In genomic region chr5:122220498-122220897, GRCh38 we compare ENCODE assay signal across 12 cellular contexts.
"Had no signal": no experiment of that assay in that cellular context is flagged by ENCODE, and none has a peak within 500 bp of the region (broad histone marks: within the 10 kb centered on the region; RNA-seq: fewer than 3 reads in every experiment).

No MANE protein-coding gene starts in this region.

- ATAC-seq: activated T-cell treated with anti-CD3 and anti-CD28 coated beads, Interleukin-2, amount 50 U/mL, for 4 hours; esophagus mucosa had no signal

- H3K9me3 ChIP-seq: pancreas had no signal

- H3K4me1 Mint-ChIP-seq: activated naive CD8-positive, alpha-beta T cell treated with anti-CD3 and anti-CD28 coated beads for 36 hours; naive B cell had no signal

- H3K27ac Mint-ChIP-seq: activated naive CD8-positive, alpha-beta T cell treated with anti-CD3 and anti-CD28 coated beads for 36 hours; naive B cell; T-helper 2 cell treated with Interferon-gamma antibody and Interleukin-4, amounts not matched to agents 5 μg/mL and 100 μg/mL, for 36 hours had no signal

- H3K27me3 ChIP-seq: breast epithelium, pancreas had no signal

- DNase-seq: activated CD4-positive, alpha-beta T cell treated with anti-CD3 and anti-CD28 coated beads, Interleukin-2, amount 50 U/mL, for 48 hours; activated CD4-positive, CD25-positive, alpha-beta regulatory T cell treated with anti-CD3 and anti-CD28 coated beads, Interleukin-2, amount 50 U/mL, for 72 hours; activated gamma-delta T cell; activated naive CD8-positive, alpha-beta T cell treated with anti-CD3 and anti-CD28 coated beads for 36 hours; activated T-cell treated with anti-CD3 and anti-CD28 coated beads, Interleukin-2, amount 50 U/mL, for 4 hours; naive B cell; pancreas; stimulated activated naive CD4-positive, alpha-beta T cell; SW 1271 had no signal

- H3K4me3 Mint-ChIP-seq: activated naive CD8-positive, alpha-beta T cell treated with anti-CD3 and anti-CD28 coated beads for 36 hours; activated T-cell treated with anti-CD3 and anti-CD28 coated beads, Interleukin-2, amount 50 U/mL, for 4 hours; naive B cell; T-helper 2 cell treated with Interferon-gamma antibody and Interleukin-4, amounts not matched to agents 5 μg/mL and 100 μg/mL, for 36 hours had no signal

- H3K4me3 ChIP-seq: breast epithelium, pancreas had no signal

- H3K27ac ChIP-seq: breast epithelium, pancreas had no signal

- H3K36me3 ChIP-seq: breast epithelium, pancreas had no signal

- H3K4me1 ChIP-seq: breast epithelium, pancreas had no signal
